Comparison of ENCODE assay signal across 8 cellular contexts in genomic region chr16:27972500-27972899, GRCh38.
DNase-seq lines count a peak whose midpoint lies in the region; ATAC-seq and TF ChIP-seq lines count a peak whose summit lies in the region.

No MANE protein-coding gene starts in this region.

- TF ChIP-seq POLR2A in testis (IDR thresholded peaks at IDR 0.05) = no peak

- H3K9me3 ChIP-seq in T-helper 17 cell (ENCODE audit: control insufficient read depth, low read length, poor library complexity, severe bottlenecking) (no peaks in the 10 kb centered on the region), testis (no peaks in the 10 kb centered on the region)

- no peak overlapping the region for H3K27ac ChIP-seq in testis

- H3K4me1 Mint-ChIP-seq in T-helper 17 cell = no peaks in the 10 kb centered on the region

- no peak overlapping the region for H3K27ac Mint-ChIP-seq in T-helper 17 cell

- DNase-seq in NCI-H2227 (lab: John Stamatoyannopoulos, UW; ENCODE audit: unreplicated experiment) (peak; percentile 24), NCI-H2227 treated with DMSO at 0.1 percent for 48 hours (lab: John Stamatoyannopoulos, UW) (no peak), T-helper 17 cell (peak in 1 of 3 donors; percentile 33), choroid plexus epithelial cell (ENCODE audit: low read depth) (peak; percentile 57), medulla oblongata (ENCODE audit: extremely low spot score) (peak; percentile 27), testis (peak; percentile 60)

- intact Hi-C loops in testis (cut with DNase I; ENCODE audit: low total_unique reads) = no loop called here

- H3K27me3 ChIP-seq in testis = no peaks in the 10 kb centered on the region

- no peaks in the 10 kb centered on the region for H3K36me3 ChIP-seq in testis (ENCODE audit: low read depth, missing control alignments)

- no peak overlapping the region for H3K4me3 Mint-ChIP-seq in T-helper 17 cell

- ATAC-seq in T-helper 17 cell = peak; percentile 88
- no peak for ATAC-seq in GM18498 (IDR thresholded peaks at IDR 0.05; ENCODE audit: unreplicated experiment)

- H3K27me3 Mint-ChIP-seq in T-helper 17 cell = peaks cover 31% of the 10 kb centered on the region

- 21 to 33% methylated on average over 4 of the region's 4 CpGs for WGBS in testis, 2 donors

- H3K4me3 ChIP-seq in choroid plexus epithelial cell (ENCODE audit: low read depth, low read length) (no peak overlapping the region), testis (no peak overlapping the region)

- TF ChIP-seq CTCF in LNCAP (IDR thresholded peaks at IDR 0.05) (peak; percentile 82), choroid plexus epithelial cell (conservative IDR thresholded peaks at IDR 0.05; ENCODE audit: low read depth, low read length) (peak; percentile 69), testis (IDR thresholded peaks at IDR 0.05) (peak in 2 of 3 experiments; percentile 16 to 26)

- H3K36me3 Mint-ChIP-seq in T-helper 17 cell (ENCODE audit: low read depth) = no peaks in the 10 kb centered on the region

- no peaks in the 10 kb centered on the region for H3K4me1 ChIP-seq in testis

Comparison
In these comparisons a context has a peak if more than half of its experiments do, and no peak if none do; other contexts are left out.
1. CTCF ChIP-seq: peak in every context shown above with its lines; median percentile 82 in LNCAP; 69 in choroid plexus epithelial cell; 21 in testis.